Comparison of ENCODE assay signal across 13 cellular contexts in the genomic region with DNA sequence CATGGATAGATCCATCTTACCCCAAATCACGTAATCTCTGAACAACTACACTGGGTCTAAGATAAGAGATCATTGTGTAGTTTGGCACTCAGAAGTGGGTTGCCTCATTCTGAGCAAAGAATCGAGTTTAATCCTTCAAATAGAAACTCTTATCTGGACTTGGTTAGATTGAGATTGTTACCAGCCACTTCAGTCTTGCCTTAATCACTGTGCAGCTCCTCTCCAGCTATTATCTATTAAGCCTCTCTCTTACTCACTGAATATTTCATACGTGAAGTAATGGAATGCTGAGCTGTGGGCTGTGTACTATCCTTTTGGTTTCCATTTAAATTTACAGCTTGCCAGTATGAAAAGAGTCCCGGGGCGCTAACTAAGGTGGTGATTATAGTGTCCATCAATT.
DNase-seq lines count a peak whose midpoint lies in the region; ATAC-seq and TF ChIP-seq lines count a peak whose summit lies in the region.
"Had no signal": no experiment of that assay in that cellular context is flagged by ENCODE, and none has a peak within 500 bp of the region (broad histone marks: within the 10 kb centered on the region; RNA-seq: fewer than 3 reads in every experiment).

No MANE protein-coding gene starts in this region.

- H3K27ac ChIP-seq in fibroblast of lung (ENCODE audit: insufficient read depth, low read length) (no peak overlapping the region), MM.1S (ENCODE audit: low read length) (no peak overlapping the region)
- H3K27ac ChIP-seq: spleen had no signal

- H3K36me3 ChIP-seq in fibroblast of lung (ENCODE audit: control insufficient read depth, insufficient read depth, low read length) (no peaks in the 10 kb centered on the region), MM.1S (replicated peaks; ENCODE audit: insufficient read depth, low read length) (no peaks in the 10 kb centered on the region)
- H3K36me3 ChIP-seq: spleen had no signal

- peaks cover 10% of the 10 kb centered on the region for H3K9me3 Mint-ChIP-seq in mesothelial cell of epicardium

- no peaks in the 10 kb centered on the region for H3K4me1 ChIP-seq in fibroblast of lung (ENCODE audit: control insufficient read depth, extremely low read depth, insufficient read depth, low read length)
- no peaks in the 10 kb centered on the region for H3K4me1 ChIP-seq in MM.1S (ENCODE audit: low read length)
- H3K4me1 ChIP-seq: spleen had no signal

- H3K9me3 ChIP-seq in fibroblast of lung (ENCODE audit: control insufficient read depth, insufficient read depth, low read depth, low read length) (no peaks in the 10 kb centered on the region), MM.1S (replicated peaks; ENCODE audit: insufficient read depth, low read length) (no peaks in the 10 kb centered on the region)

- ATAC-seq in HG03135 (IDR thresholded peaks at IDR 0.05; ENCODE audit: unreplicated experiment) (no peak), HG03469 (IDR thresholded peaks at IDR 0.05; ENCODE audit: unreplicated experiment) (no peak)

- H3K27me3 ChIP-seq in fibroblast of lung (ENCODE audit: control insufficient read depth, insufficient read depth, low read length), result no peaks in the 10 kb centered on the region
- H3K27me3 ChIP-seq in MM.1S (replicated peaks; ENCODE audit: insufficient read depth, low read length), result no peaks in the 10 kb centered on the region
- H3K27me3 ChIP-seq: spleen had no signal

- H3K27ac Mint-ChIP-seq in mesothelial cell of epicardium, result peak overlapping the region; percentile 64

- no peak overlapping the region for H3K4me3 Mint-ChIP-seq in mesothelial cell of epicardium

- H3K9ac ChIP-seq in fibroblast of lung (ENCODE audit: insufficient read depth, low read length) (no peak overlapping the region), MM.1S (ENCODE audit: low read length) (no peak overlapping the region)

- H3K79me2 ChIP-seq in fibroblast of lung (ENCODE audit: control insufficient read depth, insufficient read depth, low read length) (no peaks in the 10 kb centered on the region), MM.1S (ENCODE audit: low read length) (no peaks in the 10 kb centered on the region)

- no peaks in the 10 kb centered on the region for H4K20me1 ChIP-seq in fibroblast of lung (ENCODE audit: control insufficient read depth, extremely low read depth, insufficient read depth, low read length)
- H4K20me1 ChIP-seq in MM.1S (ENCODE audit: insufficient read depth, low read length), result no peaks in the 10 kb centered on the region

- H3K36me3 Mint-ChIP-seq in mesothelial cell of epicardium, result no peaks in the 10 kb centered on the region

- H3K9me2 ChIP-seq in MM.1S (replicated peaks; ENCODE audit: insufficient read depth, low read length), result no peaks in the 10 kb centered on the region

- H2AFZ ChIP-seq in fibroblast of lung (ENCODE audit: low read length), result peak overlapping the region; percentile 54
- no peak overlapping the region for H2AFZ ChIP-seq in MM.1S (ENCODE audit: low read length)

- peak; percentile 53 for DNase-seq in ACHN
- peak; percentile 40 for DNase-seq in NCI-H2227 treated with DMSO at 0.1 percent for 48 hours (lab: John Stamatoyannopoulos, UW)
- DNase-seq in fibroblast of lung (ENCODE audit: low read depth in 2 of 2), result peak; percentile 29 to 96
- DNase-seq in mesothelial cell of epicardium (ENCODE audit: low spot score in 2 of 2, unreplicated experiment in 2 of 2), result no peak
- DNase-seq in MV-4-11 (lab: John Stamatoyannopoulos, UW), result no peak
- DNase-seq in MM.1S, result no peak
- DNase-seq: activated CD4-positive, alpha-beta T cell treated with anti-CD3 and anti-CD28 coated beads, Interleukin-2, amount 50 U/mL, for 4 hours; activated effector memory CD4-positive, alpha-beta T cell treated with Interleukin-2 at 50 U/mL for 16 hours; GOT3; NCI-H446; spleen had no signal

- in situ Hi-C loops in ACHN (cut with HindIII; ENCODE audit: low pct_ligation_motif_present, low pct_unique_long_range_greater_than_20kb, low sequenced_read_pairs), result no loop called here

- no peaks in the 10 kb centered on the region for H3K27me3 Mint-ChIP-seq in mesothelial cell of epicardium (ENCODE audit: low read depth)

- H3F3A ChIP-seq in MM.1S (ENCODE audit: insufficient read depth, low read length), result no peaks in the 10 kb centered on the region

- no peak for TF ChIP-seq CTCF in fibroblast of lung (conservative IDR thresholded peaks at IDR 0.05 in 1 of 2, IDR thresholded peaks at IDR 0.05 in 1 of 2; ENCODE audit: low read depth in 1 of 2, low read length in 2 of 2)
- TF ChIP-seq CTCF in mesothelial cell of epicardium (IDR thresholded peaks at IDR 0.05; ENCODE audit: unreplicated experiment), result no peak
- no peak for TF ChIP-seq CTCF in MM.1S (IDR thresholded peaks at IDR 0.05; ENCODE audit: low read length)

- peak overlapping the region; percentile 68 for H3K4me2 ChIP-seq in fibroblast of lung (ENCODE audit: extremely low read depth, insufficient read depth, low read length)
- no peak overlapping the region for H3K4me2 ChIP-seq in MM.1S (ENCODE audit: low read depth, low read length)

- H3K4me3 ChIP-seq in fibroblast of lung (replicated peaks in 1 of 4; ENCODE audit: control extremely low read depth in 1 of 4, insufficient read depth in 1 of 4, low read depth in 3 of 4, low read length in 4 of 4) (peak overlapping the region in 3 of 4 experiments; percentile 12 to 47 (median 27)), MM.1S (ENCODE audit: low read length) (no peak overlapping the region)
- H3K4me3 ChIP-seq: spleen had no signal

- peaks cover 15% of the 10 kb centered on the region for H3K4me1 Mint-ChIP-seq in mesothelial cell of epicardium

Comparison
In these comparisons a context has a peak if more than half of its experiments do, and no peak if none do; other contexts are left out.
1. DNase-seq: peak in ACHN (single experiment), NCI-H2227 treated with DMSO at 0.1 percent for 48 hours (single experiment) and fibroblast of lung (2 of 2); none in mesothelial cell of epicardium (0 of 2), MV-4-11 (single experiment) and MM.1S (single experiment).